6 cellular contexts compared by ENCODE assay signal in genomic region chr19:57192993-57193392, GRCh38. TPM values are rescaled to one million over a fixed set of nuclear protein-coding genes. Genes with fewer than 3 reads are reported as not detected.
DNase-seq lines count a peak whose midpoint lies in the region; ATAC-seq and TF ChIP-seq lines count a peak whose summit lies in the region.

No MANE protein-coding gene starts in this region.

- no peak for TF ChIP-seq CTCF in HFF-Myc (IDR thresholded peaks at IDR 0.05; ENCODE audit: low read depth, low read length, missing control alignments)
- TF ChIP-seq CTCF in neural crest cell (conservative IDR thresholded peaks at IDR 0.05) = no peak
- no peak for TF ChIP-seq CTCF in GM13977 (IDR thresholded peaks at IDR 0.05; ENCODE audit: extremely low read depth, insufficient read depth, missing control alignments)

- peak overlapping the region; percentile 96 for H3K4me3 Mint-ChIP-seq in neural crest cell

- in situ Hi-C loops in GM13977 (cut with MboI; ENCODE audit: low pct_unique_long_range_greater_than_20kb, low sequenced_read_pairs, unreplicated experiment) = no loop called here

- DNase-seq in HFF-Myc (ENCODE audit: extremely low read depth, low read depth) = no peak
- DNase-seq in amniotic epithelial cell (ENCODE audit: low read depth) = peak; percentile 18
- DNase-seq in neural crest cell (ENCODE audit: low read depth, low spot score) = no peak
- DNase-seq in GM13977 (ENCODE audit: low spot score) = no peak

- ATAC-seq in GM18502 (IDR thresholded peaks at IDR 0.05; ENCODE audit: poor library complexity, unreplicated experiment) (no peak), GM19023 (IDR thresholded peaks at IDR 0.05; ENCODE audit: unreplicated experiment) (no peak)

- H3K36me3 Mint-ChIP-seq in neural crest cell (ENCODE audit: low read depth) = peaks cover 65% of the 10 kb centered on the region

- no peak overlapping the region for H3K27ac Mint-ChIP-seq in neural crest cell (ENCODE audit: unreplicated experiment)

- H3K9me3 Mint-ChIP-seq in neural crest cell = peaks cover 14% of the 10 kb centered on the region

- H3K4me3 ChIP-seq in HFF-Myc (replicated peaks; ENCODE audit: low read depth, low read length) = peak overlapping the region; percentile 92

- peaks cover 16% of the 10 kb centered on the region for H3K27me3 Mint-ChIP-seq in neural crest cell (ENCODE audit: low read depth)

- peaks cover 23% of the 10 kb centered on the region for H3K4me1 Mint-ChIP-seq in neural crest cell

RNA-seq across cellular contexts. Expression of gene ZNF264, which starts 1.7 kb away (rescaled TPM):
- 34.0 and 35.9 TPM in 2 replicates for total RNA-seq in neural crest cell

RNA-seq across cellular contexts. Expression of gene DUXA, which starts 25.7 kb away (rescaled TPM):
- total RNA-seq in neural crest cell = not detected in 2 replicates

RNA-seq across cellular contexts. Expression of gene AURKC, which starts 37.8 kb away (rescaled TPM):
- total RNA-seq in neural crest cell = 0.80 and 0.89 TPM in 2 replicates

RNA-seq across cellular contexts. Expression of gene ZNF805, which starts 47.4 kb away (rescaled TPM):
- 15.5 and 16.1 TPM in 2 replicates for total RNA-seq in neural crest cell

RNA-seq across cellular contexts. Expression of gene ZIM3, which starts 48.0 kb away (rescaled TPM):
- total RNA-seq in neural crest cell = not detected in 2 replicates
